Comparison of ENCODE assay signal across 14 cellular contexts in the genomic region with DNA sequence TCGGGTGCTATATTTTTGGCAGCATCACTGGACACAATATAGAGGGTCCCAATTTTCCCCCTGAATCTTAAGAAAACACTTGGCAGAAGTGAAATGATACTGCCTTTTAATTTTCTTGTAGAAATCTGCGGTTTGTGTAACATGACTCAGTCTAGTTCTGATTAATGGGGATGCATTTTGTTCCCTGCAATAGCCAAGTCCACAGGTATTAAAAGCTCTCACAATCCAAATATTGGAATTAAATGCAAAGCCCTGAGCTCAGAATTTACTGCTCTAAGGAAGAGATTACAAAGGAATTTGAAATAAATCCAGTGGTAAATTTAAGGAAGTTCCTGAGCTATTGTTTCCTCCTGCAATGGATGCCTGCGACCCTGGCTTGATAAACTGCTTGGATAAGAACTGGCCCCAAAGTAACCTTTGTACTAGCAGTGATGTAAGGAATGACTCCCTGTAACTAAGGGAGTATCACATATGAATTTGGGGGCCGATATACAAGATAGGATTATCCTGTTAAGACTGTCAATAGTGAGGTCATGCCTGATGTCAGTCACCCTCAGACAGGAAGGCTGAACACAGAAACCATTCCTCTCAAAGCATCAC.
DNase-seq lines count a peak whose midpoint lies in the region; ATAC-seq, FAIRE-seq and TF ChIP-seq lines count a peak whose summit lies in the region.
"Had no signal": no experiment of that assay in that cellular context is flagged by ENCODE, and none has a peak within 500 bp of the region (broad histone marks: within the 10 kb centered on the region; RNA-seq: fewer than 3 reads in every experiment).

No MANE protein-coding gene starts in this region.

- WGBS in esophagus squamous epithelium, 2 donors: 16 to 18% methylated on average over 4 of the region's 4 CpGs
- 36 to 38% methylated on average over 4 of the region's 4 CpGs for WGBS in pancreas, 2 donors

- no peak for TF ChIP-seq CTCF in esophagus squamous epithelium (IDR thresholded peaks at IDR 0.05)
- TF ChIP-seq CTCF in pancreas (IDR thresholded peaks at IDR 0.05): no peak
- no peak for TF ChIP-seq CTCF in nephron progenitor cell (IDR thresholded peaks at IDR 0.05)

- ATAC-seq in pancreas: no peak
- ATAC-seq in GM19035 (IDR thresholded peaks at IDR 0.05; ENCODE audit: unreplicated experiment): no peak
- ATAC-seq: HCT116 had no signal

- H3K27me3 ChIP-seq in esophagus squamous epithelium (peaks cover 0 to 2% (median 0%) of the 10 kb centered on the region in 4 donors), pancreas (no peaks in the 10 kb centered on the region)

- H3K27me3 Mint-ChIP-seq in nephron progenitor cell (ENCODE audit: low read depth, poor library complexity): no peaks in the 10 kb centered on the region

- H3K27ac Mint-ChIP-seq in nephron progenitor cell: no peak overlapping the region

- H3K27ac ChIP-seq in esophagus squamous epithelium (peak overlapping the region in 3 of 4 donors; percentile 3 to 33 (median 13)), pancreas (no peak overlapping the region)
- H3K27ac ChIP-seq: GM23248 had no signal

- no peak overlapping the region for H3K4me3 Mint-ChIP-seq in nephron progenitor cell

- no peak for FAIRE-seq in pancreas (lab: Jason Lieb, UNC)
- FAIRE-seq: G401.6 had no signal

- no peaks in the 10 kb centered on the region for H3K4me1 Mint-ChIP-seq in nephron progenitor cell

- H3K9me3 Mint-ChIP-seq in nephron progenitor cell: peaks cover 5% of the 10 kb centered on the region

- H3K36me3 Mint-ChIP-seq in nephron progenitor cell (ENCODE audit: low read depth): no peaks in the 10 kb centered on the region

- H3K9me3 ChIP-seq in esophagus squamous epithelium: peaks cover 0 to 3% (median 0%) of the 10 kb centered on the region in 3 donors
- H3K9me3 ChIP-seq in pancreas: no peaks in the 10 kb centered on the region

- H3K4me3 ChIP-seq in esophagus squamous epithelium: no peak overlapping the region
- no peak overlapping the region for H3K4me3 ChIP-seq in pancreas
- H3K4me3 ChIP-seq: GM23248 had no signal

- no peak for TF ChIP-seq POLR2A in esophagus squamous epithelium (IDR thresholded peaks at IDR 0.05)

- intact Hi-C loops in esophagus squamous epithelium (cut with DNase I) (no loop called here), pancreas (cut with DNase I) (no loop called here)

- H3K4me1 ChIP-seq in esophagus squamous epithelium: no peaks in the 10 kb centered on the region
- no peaks in the 10 kb centered on the region for H3K4me1 ChIP-seq in pancreas

- DNase-seq in LHCN-M2 (ENCODE audit: low read depth) (peak; percentile 9), amniotic epithelial cell (ENCODE audit: low read depth) (peak; percentile 13), esophagus squamous epithelium (lab: John Stamatoyannopoulos, UW) (no peak), pulmonary artery endothelial cell (ENCODE audit: low read depth, low spot score) (peak; percentile 20), pancreas (no peak), nephron progenitor cell (no peak)
- DNase-seq: AML-193, DMS79, GM23248, NCI-H187 treated with DMSO at 0.1 percent for 48 hours, NCI-H82 had no signal

- H3K36me3 ChIP-seq in esophagus squamous epithelium (no peaks in the 10 kb centered on the region), pancreas (no peaks in the 10 kb centered on the region)

Comparison
In these comparisons a context has a peak if more than half of its experiments do, and no peak if none do; other contexts are left out.
1. DNase-seq: peak in LHCN-M2 (single experiment), amniotic epithelial cell (single experiment) and pulmonary artery endothelial cell (single experiment); none in esophagus squamous epithelium (single experiment), pancreas (0 of 6) and nephron progenitor cell (single experiment).
2. H3K27ac ChIP-seq: peak in esophagus squamous epithelium (3 of 4); none in pancreas (0 of 4).